ENCODE assay signal across 16 cellular contexts in the genomic region with DNA sequence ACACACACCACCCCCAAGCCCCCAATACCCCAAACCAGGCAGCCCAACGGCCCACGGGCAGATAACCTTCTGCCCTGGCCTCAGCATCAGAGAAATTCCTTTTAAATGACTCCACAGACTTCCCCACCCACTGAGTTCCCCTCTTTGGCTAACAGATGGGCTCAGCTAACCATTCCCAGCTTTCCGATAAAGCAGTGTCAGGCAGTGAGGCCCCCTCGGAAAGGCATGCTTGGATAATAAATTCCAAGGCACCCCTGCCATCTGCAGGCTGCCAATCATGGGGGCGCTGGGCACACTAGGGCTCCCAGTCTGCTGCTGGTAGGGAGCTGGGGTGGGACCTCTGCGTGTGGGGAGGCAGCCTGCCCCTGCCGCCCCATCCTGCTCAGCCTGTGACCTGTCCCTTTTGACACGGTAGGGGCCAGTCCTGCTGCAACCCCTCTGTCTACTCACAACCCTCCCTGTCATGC.
A peak's percentile ranks its signal among the peaks of the same experiment; 100 is the strongest.
DNase-seq lines count a peak whose midpoint lies in the region; ATAC-seq, FAIRE-seq and TF ChIP-seq lines count a peak whose summit lies in the region.
"Had no signal": no experiment of that assay in that cellular context is flagged by ENCODE, and none has a peak within 500 bp of the region (broad histone marks: within the 10 kb centered on the region; RNA-seq: fewer than 3 reads in every experiment).

No MANE protein-coding gene starts in this region.

- H3K18ac ChIP-seq in H1 (ENCODE audit: extremely low read depth, low read length) = no peak overlapping the region

- H2BK5ac ChIP-seq in H1 (ENCODE audit: low read depth, low read length) = no peak overlapping the region

- no peak for TF ChIP-seq CTCF in H1 (IDR thresholded peaks at IDR 0.05; ENCODE audit: control extremely low read depth in 1 of 3, insufficient read depth in 1 of 3, low read depth in 1 of 3, low read length in 3 of 3)
- TF ChIP-seq CTCF in neural progenitor cell (IDR thresholded peaks at IDR 0.05) = no peak

- intact Hi-C loops in activated naive CD4-positive, alpha-beta T cell treated with anti-CD3 and anti-CD28 coated beads for 36 hours (cut with micrococcal nuclease) = no loop called here

- POLR2A ChIA-PET in H1 (lab: Charles Lee; ENCODE audit: partially characterized antibody) = interaction anchor here (0.7 to 1.8 kb wide), 2 partner anchors 13 to 26 kb away, joined by 3 read pairs; no protein-coding TSS in a partner anchor

- no peak overlapping the region for H3K23ac ChIP-seq in H1 (ENCODE audit: insufficient read length)

- H3K36me3 Mint-ChIP-seq in neural progenitor cell = no peaks in the 10 kb centered on the region
- H3K36me3 Mint-ChIP-seq in activated naive CD4-positive, alpha-beta T cell treated with anti-CD3 and anti-CD28 coated beads for 36 hours (ENCODE audit: low read depth) = peaks cover 1% of the 10 kb centered on the region

- H2AFZ ChIP-seq in H1 (ENCODE audit: low read length) (no peak overlapping the region), neural progenitor cell (replicated peaks) (no peak overlapping the region)

- H3K4me3 Mint-ChIP-seq in neural progenitor cell = peak overlapping the region; percentile 34
- no peak overlapping the region for H3K4me3 Mint-ChIP-seq in activated naive CD4-positive, alpha-beta T cell treated with anti-CD3 and anti-CD28 coated beads for 36 hours
- H3K4me3 Mint-ChIP-seq: memory B cell had no signal

- DNase-seq in EH (ENCODE audit: low read depth) = peak; percentile 65
- DNase-seq in NCI-H446 treated with DMSO at 0.1 percent for 48 hours (lab: John Stamatoyannopoulos, UW) = peak; percentile 73
- DNase-seq in H1 (ENCODE audit: low read depth in 1 of 2, low spot score in 2 of 2) = no peak
- peak; percentile 36 for DNase-seq in neural progenitor cell (ENCODE audit: low spot score)
- no peak for DNase-seq in activated naive CD4-positive, alpha-beta T cell treated with anti-CD3 and anti-CD28 coated beads for 36 hours
- DNase-seq in NCI-H1930 (lab: John Stamatoyannopoulos, UW) = no peak
- DNase-seq: activated CD4-positive, alpha-beta T cell treated with anti-CD3 and anti-CD28 coated beads for 48 hours; activated naive CD4-positive, alpha-beta T cell treated with Interleukin-2 at 50 U/mL for 16 hours; glutamatergic neuron; Karpas-422; NCI-H510A treated with DMSO at 0.1 percent for 48 hours; upper lobe of left lung had no signal

- peaks cover 2% of the 10 kb centered on the region for H3K27me3 Mint-ChIP-seq in neural progenitor cell (ENCODE audit: insufficient read depth, low read depth)
- H3K27me3 Mint-ChIP-seq in activated naive CD4-positive, alpha-beta T cell treated with anti-CD3 and anti-CD28 coated beads for 36 hours (ENCODE audit: low read depth) = peaks cover 6% of the 10 kb centered on the region

- H2BK15ac ChIP-seq in H1 (ENCODE audit: low read length) = no peak overlapping the region

- H3K27ac Mint-ChIP-seq in neural progenitor cell = peak overlapping the region; percentile 89
- H3K27ac Mint-ChIP-seq in activated naive CD4-positive, alpha-beta T cell treated with anti-CD3 and anti-CD28 coated beads for 36 hours = no peak overlapping the region
- H3K27ac Mint-ChIP-seq: memory B cell had no signal

- H3K4me3 ChIP-seq in H1 (ENCODE audit: extremely low read depth in 1 of 4, insufficient read depth in 2 of 4, low read depth in 3 of 4, low read length in 4 of 4) = no peak overlapping the region
- no peak overlapping the region for H3K4me3 ChIP-seq in neural progenitor cell
- H3K4me3 ChIP-seq: BLaER1, upper lobe of left lung had no signal

- H4K20me1 ChIP-seq in H1 (replicated peaks in 1 of 2; ENCODE audit: control insufficient read depth in 1 of 2, insufficient read depth in 2 of 2, low read length in 2 of 2) (no peaks in the 10 kb centered on the region), neural progenitor cell (ENCODE audit: low read depth) (no peaks in the 10 kb centered on the region)
- H4K20me1 ChIP-seq: BLaER1 had no signal

- ATAC-seq in HG03354 (IDR thresholded peaks at IDR 0.05; ENCODE audit: poor library complexity, severe bottlenecking, unreplicated experiment) = no peak
- ATAC-seq in GM18870 (IDR thresholded peaks at IDR 0.05; ENCODE audit: unreplicated experiment) = no peak

- no peaks in the 10 kb centered on the region for H3K9me3 Mint-ChIP-seq in neural progenitor cell
- H3K9me3 Mint-ChIP-seq in activated naive CD4-positive, alpha-beta T cell treated with anti-CD3 and anti-CD28 coated beads for 36 hours = peaks cover 3% of the 10 kb centered on the region

- no peaks in the 10 kb centered on the region for H3K27me3 ChIP-seq in H1 (replicated peaks in 1 of 4; ENCODE audit: control insufficient read depth in 3 of 4, extremely low read depth in 1 of 4, insufficient read depth in 3 of 4, low read length in 3 of 4)
- no peaks in the 10 kb centered on the region for H3K27me3 ChIP-seq in neural progenitor cell
- H3K27me3 ChIP-seq: BLaER1, upper lobe of left lung had no signal

- no peak overlapping the region for H4K8ac ChIP-seq in H1 (ENCODE audit: extremely low read depth, insufficient read depth, low read length)

- H4K91ac ChIP-seq in H1 (replicated peaks; ENCODE audit: insufficient read length, low read length) = no peak overlapping the region

- H3K4me1 ChIP-seq in H1 (replicated peaks in 1 of 4; ENCODE audit: control insufficient read depth in 3 of 4, insufficient read depth in 4 of 4, low read length in 3 of 4) (peaks cover 0 to 5% (median 0%) of the 10 kb centered on the region in 4 experiments; a peak in 3 of 7 replicates), neural progenitor cell (peaks cover 10% of the 10 kb centered on the region)

- no peak overlapping the region for H3K56ac ChIP-seq in H1 (replicated peaks; ENCODE audit: insufficient read length, low read depth, low read length)

- H3K9ac ChIP-seq in H1 (replicated peaks in 1 of 4; ENCODE audit: extremely low read depth in 1 of 4, low read depth in 3 of 4, low read length in 3 of 4) (no peak overlapping the region), neural progenitor cell (no peak overlapping the region)
- H3K9ac ChIP-seq: BLaER1 had no signal

- H3K9me3 ChIP-seq in H1 (ENCODE audit: insufficient read depth in 2 of 2, low read depth in 1 of 2, low read length in 1 of 2) = no peaks in the 10 kb centered on the region
- H3K9me3 ChIP-seq in neural progenitor cell (ENCODE audit: low read depth) = no peaks in the 10 kb centered on the region
- H3K9me3 ChIP-seq: upper lobe of left lung had no signal

- peak in 1 of 2 experiments; percentile 22; a peak in 1 of 4 replicates for TF ChIP-seq RAD21 in H1 (IDR thresholded peaks at IDR 0.05 in 1 of 2, conservative IDR thresholded peaks at IDR 0.05 in 1 of 2; ENCODE audit: low read depth in 2 of 2, low read length in 2 of 2)

- no peaks in the 10 kb centered on the region for H3K79me1 ChIP-seq in H1 (ENCODE audit: low read depth, low read length)

- H3K4me2 ChIP-seq in H1 (ENCODE audit: insufficient read depth in 1 of 2, low read depth in 2 of 2, low read length in 2 of 2) (no peak overlapping the region; a peak in 1 of 4 replicates), neural progenitor cell (peak overlapping the region; percentile 0)
- H3K4me2 ChIP-seq: BLaER1 had no signal

- TF ChIP-seq POLR2A in H1 (IDR thresholded peaks at IDR 0.05; ENCODE audit: control extremely low read depth in 1 of 2, low read depth in 2 of 2, low read length in 2 of 2) = no peak

- no peak overlapping the region for H3K27ac ChIP-seq in H1 (ENCODE audit: low read depth, low read length)
- H3K27ac ChIP-seq in neural progenitor cell = no peak overlapping the region
- H3K27ac ChIP-seq: BLaER1, upper lobe of left lung had no signal

- H3K23me2 ChIP-seq in H1 (ENCODE audit: low read depth, low read length) = no peaks in the 10 kb centered on the region

- FAIRE-seq in H1 (lab: Jason Lieb, UNC) = no peak

- H3F3A ChIP-seq in neural progenitor cell (ENCODE audit: low read depth) = no peaks in the 10 kb centered on the region

- H2BK20ac ChIP-seq in H1 (ENCODE audit: low read length) = 0 out of 2 replicates have a peak overlapping the region, but pooled peaks have one; percentile 15

- TF ChIP-seq EP300 in H1 (IDR thresholded peaks at IDR 0.05; ENCODE audit: borderline replicate concordance in 1 of 2, low read depth in 2 of 2, low read length in 2 of 2) = no peak

- H3K14ac ChIP-seq in H1 (ENCODE audit: insufficient read length) = no peak overlapping the region

- no peak overlapping the region for H2BK120ac ChIP-seq in H1 (replicated peaks; ENCODE audit: low read depth, low read length)

- no peak overlapping the region for H4K5ac ChIP-seq in H1 (ENCODE audit: insufficient read length, low read depth, low read length)

- H3K36me3 ChIP-seq in H1 (ENCODE audit: control insufficient read depth in 2 of 4, insufficient read depth in 4 of 4, low read length in 3 of 4) (no peaks in the 10 kb centered on the region), neural progenitor cell (no peaks in the 10 kb centered on the region)
- H3K36me3 ChIP-seq: BLaER1, upper lobe of left lung had no signal

- CTCF ChIA-PET in H1 (lab: Charles Lee; ENCODE audit: partially characterized antibody) = interaction anchor here (1.2 kb wide), 1 partner anchor 262 kb away, joined by 3 read pairs; no protein-coding TSS in a partner anchor
- CTCF ChIA-PET in activated naive CD4-positive, alpha-beta T cell treated with anti-CD3 and anti-CD28 coated beads for 36 hours (lab: Charles Lee) = no interaction called here

- no peak overlapping the region for H2AK5ac ChIP-seq in H1 (ENCODE audit: low read depth, low read length)

- H3K4ac ChIP-seq in H1 (replicated peaks; ENCODE audit: insufficient read length, low read depth, low read length) = no peak overlapping the region

- WGBS in H1 (ENCODE audit: extremely low coverage in 1 of 2, insufficient coverage in 1 of 2, insufficient read length in 1 of 2, insufficient replicate concordance in 2 of 2, low coverage in 1 of 2, low lambda C conversion rate in 2 of 2, missing lambda C conversion rate in 1 of 2), 2 experiments = 52% methylated on average over 8 of the region's 8 CpGs; no CpG with 5 or more reads in 1 of the 2 experiments

- H2BK12ac ChIP-seq in H1 (ENCODE audit: low read depth, low read length) = no peak overlapping the region

- no peaks in the 10 kb centered on the region for H3K79me2 ChIP-seq in H1 (ENCODE audit: control insufficient read depth in 1 of 2, insufficient read depth in 2 of 2, low read length in 2 of 2)
- H3K79me2 ChIP-seq in neural progenitor cell (ENCODE audit: low read depth) = no peaks in the 10 kb centered on the region

- H3K4me1 Mint-ChIP-seq in neural progenitor cell = peaks cover 49% of the 10 kb centered on the region
- no peaks in the 10 kb centered on the region for H3K4me1 Mint-ChIP-seq in activated naive CD4-positive, alpha-beta T cell treated with anti-CD3 and anti-CD28 coated beads for 36 hours (ENCODE audit: low read depth)
- H3K4me1 Mint-ChIP-seq: memory B cell had no signal

TF ChIP-seq in H1, 55 proteins besides CTCF, POLR2A, EP300 and RAD21 (continues in another document):
- no peak for TF ChIP-seq HDAC2 (IDR thresholded peaks at IDR 0.05; ENCODE audit: borderline replicate concordance in 1 of 2, low read depth in 2 of 2, low read length in 2 of 2)
- TF ChIP-seq FOSL1 (IDR thresholded peaks at IDR 0.05; ENCODE audit: insufficient read depth, low read depth, low read length) = no peak
- TF ChIP-seq CBX8 (IDR thresholded peaks at IDR 0.05; ENCODE audit: borderline replicate concordance, low read depth, low read length) = no peak
- no peak for TF ChIP-seq HDAC6 (IDR thresholded peaks at IDR 0.05; ENCODE audit: low read depth, low read length)
- no peak for TF ChIP-seq ASH2L (IDR thresholded peaks at IDR 0.05; ENCODE audit: low read length)

Comparison
In these comparisons a context has a peak if more than half of its experiments do, and no peak if none do; other contexts are left out.
1. DNase-seq: peak in EH (single experiment), NCI-H446 treated with DMSO at 0.1 percent for 48 hours (single experiment) and neural progenitor cell (single experiment); none in H1 (0 of 2), activated naive CD4-positive, alpha-beta T cell treated with anti-CD3 and anti-CD28 coated beads for 36 hours (single experiment) and NCI-H1930 (0 of 2).